ENCODE assay signal across 26 cellular contexts in genomic region chr15:29003446-29004233, GRCh38.
DNase-seq lines count a peak whose midpoint lies in the region; ATAC-seq, FAIRE-seq and TF ChIP-seq lines count a peak whose summit lies in the region.
"Had no signal": no experiment of that assay in that cellular context is flagged by ENCODE, and none has a peak within 500 bp of the region (broad histone marks: within the 10 kb centered on the region; RNA-seq: fewer than 3 reads in every experiment).

No MANE protein-coding gene starts in this region.

- no peaks in the 10 kb centered on the region for H3K9me2 ChIP-seq in Loucy (replicated peaks; ENCODE audit: low read depth, low read length)

- peaks cover 58% of the 10 kb centered on the region for H3K4me1 Mint-ChIP-seq in CD8-positive, alpha-beta T cell (ENCODE audit: low read depth)
- no peaks in the 10 kb centered on the region for H3K4me1 Mint-ChIP-seq in astrocyte (ENCODE audit: low read depth, unreplicated experiment)
- H3K4me1 Mint-ChIP-seq in natural killer cell treated with Interleukin-12 subunit alpha and Interleukin-12 subunit beta and Interleukin-15 and Interleukin-18, amount 100 ng/mL, for 72 hours (ENCODE audit: low read depth in 2 of 2): peaks cover 28 to 45% of the 10 kb centered on the region in 2 donors
- H3K4me1 Mint-ChIP-seq: activated T-helper 17 cell treated with anti-CD3 and anti-CD28 coated beads, Interleukin-2, amount 50 U/mL, for 72 hours had no signal

- H3K27ac Mint-ChIP-seq in CD8-positive, alpha-beta T cell: peak overlapping the region; percentile 29
- H3K27ac Mint-ChIP-seq in astrocyte (ENCODE audit: unreplicated experiment): no peak overlapping the region
- peak overlapping the region; percentile 15 to 38 for H3K27ac Mint-ChIP-seq in natural killer cell treated with Interleukin-12 subunit alpha and Interleukin-12 subunit beta and Interleukin-15 and Interleukin-18, amount 100 ng/mL, for 72 hours
- H3K27ac Mint-ChIP-seq: activated CD4-positive, alpha-beta T cell treated with anti-CD3 and anti-CD28 coated beads for 36 hours; activated T-helper 17 cell treated with anti-CD3 and anti-CD28 coated beads, Interleukin-2, amount 50 U/mL, for 72 hours had no signal

- no peaks in the 10 kb centered on the region for H3K9me3 ChIP-seq in CD8-positive, alpha-beta T cell (ENCODE audit: low read length)
- H3K9me3 ChIP-seq in Loucy (ENCODE audit: insufficient read depth, low read depth, low read length) (0 out of 2 replicates have a peak, but pooled peaks cover 6% of the 10 kb centered on the region), astrocyte (ENCODE audit: insufficient read depth, low read depth, low read length) (no peaks in the 10 kb centered on the region)
- no peaks in the 10 kb centered on the region for H3K9me3 ChIP-seq in effector memory CD4-positive, alpha-beta T cell (ENCODE audit: control insufficient read depth, low read length)
- H3K9me3 ChIP-seq: thoracic aorta, vagina had no signal

- no peaks in the 10 kb centered on the region for H3K27me3 Mint-ChIP-seq in CD8-positive, alpha-beta T cell (ENCODE audit: low read depth)
- no peaks in the 10 kb centered on the region for H3K27me3 Mint-ChIP-seq in astrocyte (ENCODE audit: low read depth, unreplicated experiment)
- H3K27me3 Mint-ChIP-seq in natural killer cell treated with Interleukin-12 subunit alpha and Interleukin-12 subunit beta and Interleukin-15 and Interleukin-18, amount 100 ng/mL, for 72 hours: no peaks in the 10 kb centered on the region
- H3K27me3 Mint-ChIP-seq: activated CD4-positive, alpha-beta T cell treated with anti-CD3 and anti-CD28 coated beads for 36 hours; activated T-helper 17 cell treated with anti-CD3 and anti-CD28 coated beads, Interleukin-2, amount 50 U/mL, for 72 hours had no signal

- CTCF ChIA-PET in CD8-positive, alpha-beta T cell (lab: Charles Lee): interaction anchor here (0.6 to 1.0 kb wide), 2 partner anchors 28 to 29 kb away, joined by 3 read pairs; no protein-coding TSS in a partner anchor

- H2AFZ ChIP-seq in Loucy (ENCODE audit: low read length): no peak overlapping the region
- H2AFZ ChIP-seq in astrocyte (ENCODE audit: low read depth, low read length): no peak overlapping the region

- H3K79me2 ChIP-seq in Loucy (ENCODE audit: insufficient read depth, low read length): peaks cover 14% of the 10 kb centered on the region; the same call in 1 of the 2 replicates
- H3K79me2 ChIP-seq in astrocyte (ENCODE audit: insufficient read depth, low read length): no peaks in the 10 kb centered on the region

- peak in 2 of 7 experiments; percentile 34 to 58 for DNase-seq in CD8-positive, alpha-beta T cell
- peak; percentile 2 for DNase-seq in astrocyte (ENCODE audit: low read depth)
- no peak for DNase-seq in natural killer cell treated with Interleukin-12 subunit alpha and Interleukin-12 subunit beta and Interleukin-15 and Interleukin-18, amount 100 ng/mL, for 72 hours (ENCODE audit: low spot score)
- DNase-seq in effector memory CD4-positive, alpha-beta T cell: no peak
- no peak for DNase-seq in amygdala (lab: John Stamatoyannopoulos, UW)
- no peak for DNase-seq in NCI-H1436 (lab: John Stamatoyannopoulos, UW)
- DNase-seq in NCI-H226: no peak
- DNase-seq: ACHN; activated CD4-positive, alpha-beta T cell treated with anti-CD3 and anti-CD28 coated beads for 36 hours; COR-L47; DMS79; dorsolateral prefrontal cortex; H7; Kasumi-1; left colon; mesenchymal stem cell; NCI-H187; NCI-H526 treated with DMSO at 0.1 percent for 48 hours; retina had no signal

- H4K20me1 ChIP-seq in Loucy (ENCODE audit: insufficient read depth, low read length, poor library complexity, severe bottlenecking): peaks cover 7% of the 10 kb centered on the region
- H4K20me1 ChIP-seq in astrocyte (ENCODE audit: insufficient read depth, low read length): no peaks in the 10 kb centered on the region

- no peak overlapping the region for H3K4me3 ChIP-seq in CD8-positive, alpha-beta T cell (ENCODE audit: low read depth, low read length)
- H3K4me3 ChIP-seq in Loucy (ENCODE audit: low read length, poor library complexity, severe bottlenecking) (no peak overlapping the region), astrocyte (ENCODE audit: insufficient read depth, low read depth, low read length) (no peak overlapping the region)
- H3K4me3 ChIP-seq in effector memory CD4-positive, alpha-beta T cell (ENCODE audit: insufficient read depth, low read depth, low read length, poor library complexity, severe bottlenecking): no peak overlapping the region
- H3K4me3 ChIP-seq: dorsolateral prefrontal cortex, SK-N-MC, smooth muscle cell, thoracic aorta, vagina had no signal

- no peaks in the 10 kb centered on the region for H3F3A ChIP-seq in Loucy (ENCODE audit: low read depth)

- no peaks in the 10 kb centered on the region for H3K27me3 ChIP-seq in CD8-positive, alpha-beta T cell (ENCODE audit: insufficient read depth, low read length)
- no peaks in the 10 kb centered on the region for H3K27me3 ChIP-seq in Loucy (ENCODE audit: insufficient read depth, low read length, poor library complexity, severe bottlenecking)
- no peaks in the 10 kb centered on the region for H3K27me3 ChIP-seq in astrocyte (ENCODE audit: insufficient read depth, low read length)
- H3K27me3 ChIP-seq in effector memory CD4-positive, alpha-beta T cell (replicated peaks; ENCODE audit: control insufficient read depth, insufficient read depth, low read length, poor library complexity, severe bottlenecking): no peaks in the 10 kb centered on the region
- H3K27me3 ChIP-seq: dorsolateral prefrontal cortex, vagina had no signal

- H3K27ac ChIP-seq in CD8-positive, alpha-beta T cell (ENCODE audit: low read depth, low read length): no peak overlapping the region
- H3K27ac ChIP-seq in astrocyte (ENCODE audit: low read depth, low read length): no peak overlapping the region
- H3K27ac ChIP-seq in effector memory CD4-positive, alpha-beta T cell (ENCODE audit: insufficient read depth, low read length, poor library complexity, severe bottlenecking): no peak overlapping the region
- H3K27ac ChIP-seq: SK-N-MC, thoracic aorta, vagina had no signal

- POLR2A ChIA-PET in CD8-positive, alpha-beta T cell (lab: Charles Lee): no interaction called here

- peaks cover 23% of the 10 kb centered on the region for H3K4me1 ChIP-seq in CD8-positive, alpha-beta T cell (ENCODE audit: insufficient read depth, low read length)
- H3K4me1 ChIP-seq in Loucy (ENCODE audit: insufficient read depth, low read length, poor library complexity, severe bottlenecking) (peaks cover 14% of the 10 kb centered on the region), astrocyte (ENCODE audit: insufficient read depth, low read length) (no peaks in the 10 kb centered on the region)
- H3K4me1 ChIP-seq in effector memory CD4-positive, alpha-beta T cell (ENCODE audit: control insufficient read depth, insufficient read depth, low read length, poor library complexity, severe bottlenecking): no peaks in the 10 kb centered on the region
- H3K4me1 ChIP-seq: vagina had no signal

- FAIRE-seq in astrocyte (lab: Jason Lieb, UNC): no peak
- FAIRE-seq: GM12892 had no signal

- H3K36me3 ChIP-seq in CD8-positive, alpha-beta T cell (ENCODE audit: insufficient read depth, low read length): peaks cover 6% of the 10 kb centered on the region
- H3K36me3 ChIP-seq in Loucy (ENCODE audit: insufficient read depth, low read length) (peaks cover 50% of the 10 kb centered on the region; the same call in 1 of the 2 replicates), astrocyte (ENCODE audit: insufficient read depth, low read length) (no peaks in the 10 kb centered on the region)
- H3K36me3 ChIP-seq in effector memory CD4-positive, alpha-beta T cell (ENCODE audit: control insufficient read depth, insufficient read depth, low read length): no peaks in the 10 kb centered on the region
- H3K36me3 ChIP-seq: thoracic aorta, vagina had no signal

- H3K36me3 Mint-ChIP-seq in CD8-positive, alpha-beta T cell: peaks cover 60% of the 10 kb centered on the region
- peaks cover 15% of the 10 kb centered on the region for H3K36me3 Mint-ChIP-seq in astrocyte (ENCODE audit: low read depth, unreplicated experiment)
- H3K36me3 Mint-ChIP-seq in natural killer cell treated with Interleukin-12 subunit alpha and Interleukin-12 subunit beta and Interleukin-15 and Interleukin-18, amount 100 ng/mL, for 72 hours: peaks cover 7% of the 10 kb centered on the region

- no peak for TF ChIP-seq CTCF in CD8-positive, alpha-beta T cell (IDR thresholded peaks at IDR 0.05)
- TF ChIP-seq CTCF in Loucy (conservative IDR thresholded peaks at IDR 0.05; ENCODE audit: low read length): no peak
- TF ChIP-seq CTCF in astrocyte (IDR thresholded peaks at IDR 0.05; ENCODE audit: insufficient read depth, low read depth, low read length): no peak

- H3K9ac ChIP-seq in Loucy (ENCODE audit: low read depth, low read length, poor library complexity, severe bottlenecking) (no peak overlapping the region), astrocyte (ENCODE audit: low read length) (no peak overlapping the region)

- H3K4me2 ChIP-seq in Loucy (ENCODE audit: low read depth, low read length, poor library complexity, severe bottlenecking) (peak overlapping the region; percentile 6), astrocyte (ENCODE audit: low read length) (no peak overlapping the region)
- H3K4me2 ChIP-seq: smooth muscle cell had no signal

- H3K9me3 Mint-ChIP-seq in CD8-positive, alpha-beta T cell: no peaks in the 10 kb centered on the region
- H3K9me3 Mint-ChIP-seq in astrocyte (ENCODE audit: unreplicated experiment): peaks cover 4% of the 10 kb centered on the region
- H3K9me3 Mint-ChIP-seq in natural killer cell treated with Interleukin-12 subunit alpha and Interleukin-12 subunit beta and Interleukin-15 and Interleukin-18, amount 100 ng/mL, for 72 hours: no peaks in the 10 kb centered on the region
- H3K9me3 Mint-ChIP-seq: activated T-helper 17 cell treated with anti-CD3 and anti-CD28 coated beads, Interleukin-2, amount 50 U/mL, for 72 hours had no signal

- no peak overlapping the region for H3K4me3 Mint-ChIP-seq in CD8-positive, alpha-beta T cell
- H3K4me3 Mint-ChIP-seq in astrocyte (ENCODE audit: unreplicated experiment): no peak overlapping the region
- no peak overlapping the region for H3K4me3 Mint-ChIP-seq in natural killer cell treated with Interleukin-12 subunit alpha and Interleukin-12 subunit beta and Interleukin-15 and Interleukin-18, amount 100 ng/mL, for 72 hours
- H3K4me3 Mint-ChIP-seq: activated CD4-positive, alpha-beta T cell treated with anti-CD3 and anti-CD28 coated beads for 36 hours; activated T-helper 17 cell treated with anti-CD3 and anti-CD28 coated beads, Interleukin-2, amount 50 U/mL, for 72 hours had no signal

- intact Hi-C loops in CD8-positive, alpha-beta T cell (cut with DNase I, micrococcal nuclease): no loop called here

- peak; percentile 61 for ATAC-seq in CD8-positive, alpha-beta T cell
- peak; percentile 50 to 62 for ATAC-seq in natural killer cell treated with Interleukin-12 subunit alpha and Interleukin-12 subunit beta and Interleukin-15 and Interleukin-18, amount 100 ng/mL, for 72 hours
- ATAC-seq: activated CD4-positive, alpha-beta T cell treated with anti-CD3 and anti-CD28 coated beads for 36 hours; activated T-helper 17 cell treated with anti-CD3 and anti-CD28 coated beads, Interleukin-2, amount 50 U/mL, for 72 hours; left colon had no signal
